Comparison of ENCODE assay signal across 11 cellular contexts in genomic region chr1:92461364-92462097, GRCh38. TPM values are rescaled to one million over a fixed set of nuclear protein-coding genes. Genes with fewer than 3 reads are reported as not detected.
A peak's percentile ranks its signal among the peaks of the same experiment; 100 is the strongest.
DNase-seq lines count a peak whose midpoint lies in the region; ATAC-seq and TF ChIP-seq lines count a peak whose summit lies in the region.
"Had no signal": no experiment of that assay in that cellular context is flagged by ENCODE, and none has a peak within 500 bp of the region (broad histone marks: within the 10 kb centered on the region; RNA-seq: fewer than 3 reads in every experiment).

No MANE protein-coding gene starts in this region.

- no peaks in the 10 kb centered on the region; the same call in 1 of the 2 replicates for H3K27me3 ChIP-seq in SK-N-SH (ENCODE audit: insufficient read depth)
- H3K27me3 ChIP-seq: cardiac muscle cell had no signal

- H4K20me1 ChIP-seq in SK-N-SH (ENCODE audit: insufficient read depth): no peaks in the 10 kb centered on the region

- DNase-seq in CD1c-positive myeloid dendritic cell (ENCODE audit: extremely low spot score): peak; percentile 58
- no peak for DNase-seq in SK-N-SH
- DNase-seq in activated T-cell treated with anti-CD3 and anti-CD28 coated beads, Interleukin-2, amount 50 U/mL, for 4 hours: no peak
- no peak for DNase-seq in NCI-H345 treated with DMSO at 0.1 percent for 48 hours (lab: John Stamatoyannopoulos, UW; ENCODE audit: unreplicated experiment)
- DNase-seq: SHP77 had no signal

- H3K27me3 Mint-ChIP-seq in activated T-cell treated with anti-CD3 and anti-CD28 coated beads, Interleukin-2, amount 50 U/mL, for 4 hours (ENCODE audit: low read depth): no peaks in the 10 kb centered on the region
- H3K27me3 Mint-ChIP-seq: stimulated activated naive CD8-positive, alpha-beta T cell treated with anti-CD3 and anti-CD28 coated beads, Interleukin-15, Interleukin-2, amounts not matched to agents 100 ng/mL and 50 ng/mL, for 24 hours had no signal

- H3K27ac ChIP-seq in SK-N-SH (ENCODE audit: low read depth in 2 of 2, low read length in 1 of 2): no peak overlapping the region
- H3K27ac ChIP-seq: cardiac muscle cell had no signal

- H3K4me2 ChIP-seq in SK-N-SH: no peak overlapping the region

- H3K9me2 ChIP-seq in SK-N-SH: no peaks in the 10 kb centered on the region

- ATAC-seq in GM19372 (IDR thresholded peaks at IDR 0.05; ENCODE audit: low read depth, unreplicated experiment) (peak; percentile 61), HG03354 (IDR thresholded peaks at IDR 0.05; ENCODE audit: poor library complexity, severe bottlenecking, unreplicated experiment) (peak; percentile 70), HG02763 (IDR thresholded peaks at IDR 0.05; ENCODE audit: unreplicated experiment) (no peak), HG03135 (IDR thresholded peaks at IDR 0.05; ENCODE audit: unreplicated experiment) (no peak)
- no peak for ATAC-seq in activated T-cell treated with anti-CD3 and anti-CD28 coated beads, Interleukin-2, amount 50 U/mL, for 4 hours

- TF ChIP-seq EP300 in SK-N-SH (IDR thresholded peaks at IDR 0.05; ENCODE audit: borderline replicate concordance in 1 of 2, low read depth in 1 of 2, low read length in 1 of 2): no peak

- POLR2A ChIA-PET in SK-N-SH (lab: Yijun Ruan, JAX): no interaction called here

- TF ChIP-seq RAD21 in SK-N-SH (IDR thresholded peaks at IDR 0.05; ENCODE audit: low read length): 0 out of 2 replicates have a peak, but pooled peaks have one; percentile 13

- H3K4me1 Mint-ChIP-seq in activated T-cell treated with anti-CD3 and anti-CD28 coated beads, Interleukin-2, amount 50 U/mL, for 4 hours (ENCODE audit: low read depth): peaks cover 44% of the 10 kb centered on the region

- H3K4me3 Mint-ChIP-seq in activated T-cell treated with anti-CD3 and anti-CD28 coated beads, Interleukin-2, amount 50 U/mL, for 4 hours: no peak overlapping the region
- H3K4me3 Mint-ChIP-seq: stimulated activated naive CD8-positive, alpha-beta T cell treated with anti-CD3 and anti-CD28 coated beads, Interleukin-15, Interleukin-2, amounts not matched to agents 100 ng/mL and 50 ng/mL, for 24 hours had no signal

- no peak; the same call in 1 of the 2 replicates for TF ChIP-seq CTCF in SK-N-SH (IDR thresholded peaks at IDR 0.05)

- WGBS in SK-N-SH (ENCODE audit: low lambda C conversion rate): 43% methylated on average over 5 of the region's 5 CpGs

- H3K36me3 ChIP-seq in SK-N-SH (replicated peaks in 1 of 2; ENCODE audit: control insufficient read depth in 1 of 2, insufficient read depth in 2 of 2, low read length in 1 of 2): no peaks in the 10 kb centered on the region
- H3K36me3 ChIP-seq: cardiac muscle cell had no signal

- CTCF ChIA-PET in SK-N-SH (lab: Yijun Ruan, JAX): no interaction called here

- no peak overlapping the region for H3K9ac ChIP-seq in SK-N-SH

- H3K36me3 Mint-ChIP-seq in activated T-cell treated with anti-CD3 and anti-CD28 coated beads, Interleukin-2, amount 50 U/mL, for 4 hours (ENCODE audit: insufficient read depth): peaks cover 3% of the 10 kb centered on the region

- no peak overlapping the region for H2AFZ ChIP-seq in SK-N-SH (ENCODE audit: low read depth)

- H3K9me3 Mint-ChIP-seq in activated T-cell treated with anti-CD3 and anti-CD28 coated beads, Interleukin-2, amount 50 U/mL, for 4 hours: no peaks in the 10 kb centered on the region
- H3K9me3 Mint-ChIP-seq: stimulated activated naive CD8-positive, alpha-beta T cell treated with anti-CD3 and anti-CD28 coated beads, Interleukin-15, Interleukin-2, amounts not matched to agents 100 ng/mL and 50 ng/mL, for 24 hours had no signal

- H3K4me3 ChIP-seq in SK-N-SH (ENCODE audit: low read depth in 2 of 2, low read length in 1 of 2): no peak overlapping the region
- H3K4me3 ChIP-seq: cardiac muscle cell had no signal

- no peaks in the 10 kb centered on the region for H3K79me2 ChIP-seq in SK-N-SH (ENCODE audit: insufficient read depth)

- H3F3A ChIP-seq in SK-N-SH (replicated peaks; ENCODE audit: insufficient read depth): no peaks in the 10 kb centered on the region

- H3K4me1 ChIP-seq in SK-N-SH (ENCODE audit: control insufficient read depth in 1 of 2, insufficient read depth in 2 of 2, low read depth in 1 of 2, low read length in 1 of 2): no peaks in the 10 kb centered on the region

- no peaks in the 10 kb centered on the region for H3K9me3 ChIP-seq in SK-N-SH

TF ChIP-seq in SK-N-SH, 30 proteins besides CTCF, POLR2A, EP300 and RAD21:
- no peak for TF ChIP-seq RCOR1 (IDR thresholded peaks at IDR 0.05; ENCODE audit: low read length)
- TF ChIP-seq FOSL2 (IDR thresholded peaks at IDR 0.05; ENCODE audit: borderline replicate concordance, low read depth): no peak
- TF ChIP-seq CHD2 (IDR thresholded peaks at IDR 0.05; ENCODE audit: low read length, partially characterized antibody): no peak
TF ChIP-seq in SK-N-SH: peak in this region for 0.

RNA-seq across cellular contexts. Expression of gene GFI1, which starts 25.2 kb away (rescaled TPM):
- polyA plus RNA-seq in SK-N-SH (2012; rRNA removed): 0.18 and 0.19 TPM in 2 replicates
- polyA plus RNA-seq in SK-N-SH (2012; cell fraction: cytosol; rRNA removed): 0.08 and 0.12 TPM in 2 replicates
- polyA plus RNA-seq in SK-N-SH (2012; cell fraction: nucleus; rRNA removed): 0.62 and 0.69 TPM in 2 replicates
- total RNA-seq in activated T-cell treated with anti-CD3 and anti-CD28 coated beads, Interleukin-2, amount 50 U/mL, for 4 hours: 100 to 1,000 TPM in 2 of 3 donors, 10 to 100 TPM in 1; 99.4 to 136 (median 115) TPM
- polyA plus RNA-seq: cardiac muscle cell had no signal

Comparison
In these comparisons a context has a peak if more than half of its experiments do, and no peak if none do; other contexts are left out.
1. ATAC-seq: peak in GM19372 (single experiment) and HG03354 (single experiment); none in HG02763 (single experiment), activated T-cell treated with anti-CD3 and anti-CD28 coated beads, Interleukin-2, amount 50 U/mL, for 4 hours (0 of 2) and HG03135 (single experiment).